ENCODE assay signal across 1 cellular context in the genomic region with DNA sequence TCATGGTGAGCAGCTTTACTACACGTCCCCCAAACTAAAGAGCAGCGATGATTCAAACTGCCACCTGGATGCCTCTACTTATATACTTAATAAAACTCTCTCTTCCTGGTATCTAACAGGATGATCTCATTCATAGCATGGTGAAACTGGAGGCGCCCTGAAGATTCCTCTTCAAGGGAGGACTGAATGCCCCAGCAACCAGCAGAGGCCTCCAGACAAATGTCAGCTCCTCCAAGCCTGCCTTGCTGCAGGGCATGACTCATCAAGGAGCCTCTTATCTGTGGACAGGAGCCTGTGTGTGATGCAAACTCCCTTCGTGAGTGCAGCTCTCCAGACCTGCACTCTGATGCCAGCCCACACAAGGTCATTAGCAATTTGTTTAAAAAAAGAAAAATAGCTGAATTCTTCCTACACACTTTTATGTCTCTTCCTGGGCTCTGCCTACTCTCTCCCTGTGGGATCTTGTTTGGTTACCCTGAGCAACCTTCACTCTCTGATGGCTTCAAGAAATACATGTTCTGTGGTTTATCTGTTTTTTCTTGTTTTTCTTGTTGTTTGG.
TF ChIP-seq lines count a peak whose summit lies in the region.

No MANE protein-coding gene starts in this region.

TF ChIP-seq in K562, 482 proteins besides CTCF, POLR2A, EP300 and RAD21 (continued from another document and continues in another):
- TF ChIP-seq SETDB1 (IDR thresholded peaks at IDR 0.05; ENCODE audit: low read length) (no peak), HMG20A (CRISPR knock-in tag; conservative IDR thresholded peaks at IDR 0.05) (no peak), GABPB1 (CRISPR knock-in tag; IDR thresholded peaks at IDR 0.05) (0 out of 2 replicates have a peak, but pooled peaks have one; percentile 25), ZNF217 (CRISPR knock-in tag; IDR thresholded peaks at IDR 0.05) (no peak), CBX5 (IDR thresholded peaks at IDR 0.05; ENCODE audit: borderline replicate concordance, low read depth) (peak; percentile 43; the same call in 1 of the 2 replicates), ELF2 (CRISPR knock-in tag; IDR thresholded peaks at IDR 0.05) (no peak), ZKSCAN1 (IDR thresholded peaks at IDR 0.05; ENCODE audit: low read depth, low read length) (0 out of 2 replicates have a peak, but pooled peaks have one; percentile 45), NR1H2 (CRISPR knock-in tag; IDR thresholded peaks at IDR 0.05) (no peak), SMARCE1 (IDR thresholded peaks at IDR 0.05) (peak; percentile 97), ATF2 (CRISPR knock-in tag; IDR thresholded peaks at IDR 0.05) (no peak), ZNF212 (CRISPR knock-in tag; IDR thresholded peaks at IDR 0.05) (no peak), FOS (IDR thresholded peaks at IDR 0.05; ENCODE audit: extremely low read depth, insufficient read length) (peak; percentile 79), CBFA2T3 (IDR thresholded peaks at IDR 0.05) (peak; percentile 91), TBL1XR1 (IDR thresholded peaks at IDR 0.05; ENCODE audit: low read length in 2 of 2) (peak in 1 of 2 experiments; percentile 70; a peak in 1 of 4 replicates), JUND (IDR thresholded peaks at IDR 0.05; ENCODE audit: borderline replicate concordance, low read depth, low read length) (peak; percentile 100), JUND (tag; IDR thresholded peaks at IDR 0.05; ENCODE audit: borderline replicate concordance, low read depth, low read length) (peak; percentile 100), ZNF740 (CRISPR knock-in tag; IDR thresholded peaks at IDR 0.05) (no peak), ZNF740 (tag; IDR thresholded peaks at IDR 0.05) (no peak), HOMEZ (CRISPR knock-in tag; IDR thresholded peaks at IDR 0.05) (no peak), HDAC8 (tag; IDR thresholded peaks at IDR 0.05) (no peak), PPARD (CRISPR knock-in tag; IDR thresholded peaks at IDR 0.05) (no peak), CLOCK (CRISPR knock-in tag; IDR thresholded peaks at IDR 0.05; ENCODE audit: borderline replicate concordance) (0 out of 2 replicates have a peak, but pooled peaks have one; percentile 46), STAT5B (CRISPR knock-in tag; IDR thresholded peaks at IDR 0.05) (no peak), PKNOX1 (IDR thresholded peaks at IDR 0.05) (peak; percentile 55), NCOA1 (IDR thresholded peaks at IDR 0.05; ENCODE audit: low read depth) (peak; percentile 47; the same call in 1 of the 2 replicates), MXI1 (IDR thresholded peaks at IDR 0.05; ENCODE audit: low read depth, low read length) (no peak), HES1 (IDR thresholded peaks at IDR 0.05; ENCODE audit: low read depth) (peak; percentile 27; the same call in 1 of the 2 replicates)
- TF ChIP-seq, protein P1, sequence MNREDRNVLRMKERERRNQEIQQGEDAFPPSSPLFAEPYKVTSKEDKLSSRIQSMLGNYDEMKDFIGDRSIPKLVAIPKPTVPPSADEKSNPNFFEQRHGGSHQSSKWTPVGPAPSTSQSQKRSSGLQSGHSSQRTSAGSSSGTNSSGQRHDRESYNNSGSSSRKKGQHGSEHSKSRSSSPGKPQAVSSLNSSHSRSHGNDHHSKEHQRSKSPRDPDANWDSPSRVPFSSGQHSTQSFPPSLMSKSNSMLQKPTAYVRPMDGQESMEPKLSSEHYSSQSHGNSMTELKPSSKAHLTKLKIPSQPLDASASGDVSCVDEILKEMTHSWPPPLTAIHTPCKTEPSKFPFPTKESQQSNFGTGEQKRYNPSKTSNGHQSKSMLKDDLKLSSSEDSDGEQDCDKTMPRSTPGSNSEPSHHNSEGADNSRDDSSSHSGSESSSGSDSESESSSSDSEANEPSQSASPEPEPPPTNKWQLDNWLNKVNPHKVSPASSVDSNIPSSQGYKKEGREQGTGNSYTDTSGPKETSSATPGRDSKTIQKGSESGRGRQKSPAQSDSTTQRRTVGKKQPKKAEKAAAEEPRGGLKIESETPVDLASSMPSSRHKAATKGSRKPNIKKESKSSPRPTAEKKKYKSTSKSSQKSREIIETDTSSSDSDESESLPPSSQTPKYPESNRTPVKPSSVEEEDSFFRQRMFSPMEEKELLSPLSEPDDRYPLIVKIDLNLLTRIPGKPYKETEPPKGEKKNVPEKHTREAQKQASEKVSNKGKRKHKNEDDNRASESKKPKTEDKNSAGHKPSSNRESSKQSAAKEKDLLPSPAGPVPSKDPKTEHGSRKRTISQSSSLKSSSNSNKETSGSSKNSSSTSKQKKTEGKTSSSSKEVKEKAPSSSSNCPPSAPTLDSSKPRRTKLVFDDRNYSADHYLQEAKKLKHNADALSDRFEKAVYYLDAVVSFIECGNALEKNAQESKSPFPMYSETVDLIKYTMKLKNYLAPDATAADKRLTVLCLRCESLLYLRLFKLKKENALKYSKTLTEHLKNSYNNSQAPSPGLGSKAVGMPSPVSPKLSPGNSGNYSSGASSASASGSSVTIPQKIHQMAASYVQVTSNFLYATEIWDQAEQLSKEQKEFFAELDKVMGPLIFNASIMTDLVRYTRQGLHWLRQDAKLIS (CRISPR knock-in tag; IDR thresholded peaks at IDR 0.05): no peak; the same call in 1 of the 2 replicates
- TF ChIP-seq, protein P2, sequence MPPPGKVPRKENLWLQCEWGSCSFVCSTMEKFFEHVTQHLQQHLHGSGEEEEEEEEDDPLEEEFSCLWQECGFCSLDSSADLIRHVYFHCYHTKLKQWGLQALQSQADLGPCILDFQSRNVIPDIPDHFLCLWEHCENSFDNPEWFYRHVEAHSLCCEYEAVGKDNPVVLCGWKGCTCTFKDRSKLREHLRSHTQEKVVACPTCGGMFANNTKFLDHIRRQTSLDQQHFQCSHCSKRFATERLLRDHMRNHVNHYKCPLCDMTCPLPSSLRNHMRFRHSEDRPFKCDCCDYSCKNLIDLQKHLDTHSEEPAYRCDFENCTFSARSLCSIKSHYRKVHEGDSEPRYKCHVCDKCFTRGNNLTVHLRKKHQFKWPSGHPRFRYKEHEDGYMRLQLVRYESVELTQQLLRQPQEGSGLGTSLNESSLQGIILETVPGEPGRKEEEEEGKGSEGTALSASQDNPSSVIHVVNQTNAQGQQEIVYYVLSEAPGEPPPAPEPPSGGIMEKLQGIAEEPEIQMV (tag; conservative IDR thresholded peaks at IDR 0.05; ENCODE audit: low read depth): no peak
- TF ChIP-seq, protein P3, sequence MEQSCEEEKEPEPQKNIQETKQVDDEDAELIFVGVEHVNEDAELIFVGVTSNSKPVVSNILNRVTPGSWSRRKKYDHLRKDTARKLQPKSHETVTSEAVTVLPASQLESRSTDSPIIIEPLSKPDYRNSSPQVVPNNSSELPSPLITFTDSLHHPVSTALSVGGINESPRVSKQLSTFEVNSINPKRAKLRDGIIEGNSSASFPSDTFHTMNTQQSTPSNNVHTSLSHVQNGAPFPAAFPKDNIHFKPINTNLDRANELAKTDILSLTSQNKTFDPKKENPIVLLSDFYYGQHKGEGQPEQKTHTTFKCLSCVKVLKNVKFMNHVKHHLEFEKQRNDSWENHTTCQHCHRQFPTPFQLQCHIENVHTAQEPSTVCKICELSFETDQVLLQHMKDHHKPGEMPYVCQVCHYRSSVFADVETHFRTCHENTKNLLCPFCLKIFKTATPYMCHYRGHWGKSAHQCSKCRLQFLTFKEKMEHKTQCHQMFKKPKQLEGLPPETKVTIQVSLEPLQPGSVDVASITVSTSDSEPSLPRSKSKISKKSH (CRISPR knock-in tag; IDR thresholded peaks at IDR 0.05): no peak
- TF ChIP-seq, protein P4, sequence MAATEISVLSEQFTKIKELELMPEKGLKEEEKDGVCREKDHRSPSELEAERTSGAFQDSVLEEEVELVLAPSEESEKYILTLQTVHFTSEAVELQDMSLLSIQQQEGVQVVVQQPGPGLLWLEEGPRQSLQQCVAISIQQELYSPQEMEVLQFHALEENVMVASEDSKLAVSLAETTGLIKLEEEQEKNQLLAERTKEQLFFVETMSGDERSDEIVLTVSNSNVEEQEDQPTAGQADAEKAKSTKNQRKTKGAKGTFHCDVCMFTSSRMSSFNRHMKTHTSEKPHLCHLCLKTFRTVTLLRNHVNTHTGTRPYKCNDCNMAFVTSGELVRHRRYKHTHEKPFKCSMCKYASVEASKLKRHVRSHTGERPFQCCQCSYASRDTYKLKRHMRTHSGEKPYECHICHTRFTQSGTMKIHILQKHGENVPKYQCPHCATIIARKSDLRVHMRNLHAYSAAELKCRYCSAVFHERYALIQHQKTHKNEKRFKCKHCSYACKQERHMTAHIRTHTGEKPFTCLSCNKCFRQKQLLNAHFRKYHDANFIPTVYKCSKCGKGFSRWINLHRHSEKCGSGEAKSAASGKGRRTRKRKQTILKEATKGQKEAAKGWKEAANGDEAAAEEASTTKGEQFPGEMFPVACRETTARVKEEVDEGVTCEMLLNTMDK (IDR thresholded peaks at IDR 0.05; ENCODE audit: borderline replicate concordance, insufficient read depth, low read depth, low read length, poor library complexity, severe bottlenecking): no peak
- TF ChIP-seq, protein P5, sequence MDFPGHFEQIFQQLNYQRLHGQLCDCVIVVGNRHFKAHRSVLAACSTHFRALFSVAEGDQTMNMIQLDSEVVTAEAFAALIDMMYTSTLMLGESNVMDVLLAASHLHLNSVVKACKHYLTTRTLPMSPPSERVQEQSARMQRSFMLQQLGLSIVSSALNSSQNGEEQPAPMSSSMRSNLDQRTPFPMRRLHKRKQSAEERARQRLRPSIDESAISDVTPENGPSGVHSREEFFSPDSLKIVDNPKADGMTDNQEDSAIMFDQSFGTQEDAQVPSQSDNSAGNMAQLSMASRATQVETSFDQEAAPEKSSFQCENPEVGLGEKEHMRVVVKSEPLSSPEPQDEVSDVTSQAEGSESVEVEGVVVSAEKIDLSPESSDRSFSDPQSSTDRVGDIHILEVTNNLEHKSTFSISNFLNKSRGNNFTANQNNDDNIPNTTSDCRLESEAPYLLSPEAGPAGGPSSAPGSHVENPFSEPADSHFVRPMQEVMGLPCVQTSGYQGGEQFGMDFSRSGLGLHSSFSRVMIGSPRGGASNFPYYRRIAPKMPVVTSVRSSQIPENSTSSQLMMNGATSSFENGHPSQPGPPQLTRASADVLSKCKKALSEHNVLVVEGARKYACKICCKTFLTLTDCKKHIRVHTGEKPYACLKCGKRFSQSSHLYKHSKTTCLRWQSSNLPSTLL (IDR thresholded peaks at IDR 0.05): no peak
